In the genomic region with DNA sequence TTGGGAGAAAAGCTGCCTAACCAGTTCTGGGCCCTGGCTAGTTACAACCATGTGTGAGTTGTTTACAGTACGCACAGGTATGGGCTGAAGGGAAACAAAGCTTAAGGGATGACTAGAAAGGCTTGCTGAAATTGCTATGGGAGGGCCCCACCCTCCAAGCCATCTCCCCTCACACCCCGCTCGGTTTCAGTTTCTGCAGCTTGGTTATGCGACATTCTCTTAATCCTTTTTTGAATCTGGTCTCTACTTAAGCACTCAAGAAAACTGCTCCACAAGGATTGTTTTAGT, we compare ENCODE assay signal across 9 cellular contexts. TPM values are rescaled to one million over a fixed set of nuclear protein-coding genes. Genes with fewer than 3 reads are reported as not detected.
A peak's percentile ranks its signal among the peaks of the same experiment; 100 is the strongest.
DNase-seq lines count a peak whose midpoint lies in the region; ATAC-seq, FAIRE-seq and TF ChIP-seq lines count a peak whose summit lies in the region.
"Had no signal": no experiment of that assay in that cellular context is flagged by ENCODE, and none has a peak within 500 bp of the region (broad histone marks: within the 10 kb centered on the region; RNA-seq: fewer than 3 reads in every experiment).

No MANE protein-coding gene starts in this region.

- H3K27ac Mint-ChIP-seq in activated naive CD8-positive, alpha-beta T cell treated with anti-CD3 and anti-CD28 coated beads, Interleukin-2, amount 50 U/mL, for 24 hours, result no peak overlapping the region
- H3K27ac Mint-ChIP-seq in activated CD4-positive, alpha-beta memory T cell treated with anti-CD3 and anti-CD28 coated beads, Interleukin-2, amount 10 ng/mL, durations not matched to agents 7 days and 5 days, result no peak overlapping the region

- H3K4me3 Mint-ChIP-seq in activated naive CD8-positive, alpha-beta T cell treated with anti-CD3 and anti-CD28 coated beads, Interleukin-2, amount 50 U/mL, for 24 hours, result no peak overlapping the region
- H3K4me3 Mint-ChIP-seq in activated CD4-positive, alpha-beta memory T cell treated with anti-CD3 and anti-CD28 coated beads, Interleukin-2, amount 10 ng/mL, durations not matched to agents 7 days and 5 days, result no peak overlapping the region

- TF ChIP-seq EP300 in Ishikawa (IDR thresholded peaks at IDR 0.05; ENCODE audit: borderline replicate concordance) (peak; percentile 55; the same call in 1 of the 2 replicates), suprapubic skin (IDR thresholded peaks at IDR 0.05) (no peak)

- TF ChIP-seq RAD21 in Ishikawa (IDR thresholded peaks at IDR 0.05; ENCODE audit: low read depth), result peak; percentile 11; the same call in 1 of the 2 replicates

- TF ChIP-seq POLR2A in suprapubic skin (IDR thresholded peaks at IDR 0.05) (no peak), GM12891 (IDR thresholded peaks at IDR 0.05; ENCODE audit: low read depth, low read length) (no peak)

- H3K4me3 ChIP-seq in iPS-15b (ENCODE audit: low read depth, low read length) (peak overlapping the region; percentile 18), suprapubic skin (peak overlapping the region; percentile 26)

- POLR2A ChIA-PET in activated CD4-positive, alpha-beta memory T cell treated with anti-CD3 and anti-CD28 coated beads, Interleukin-2, amount 10 ng/mL, durations not matched to agents 7 days and 5 days (lab: Charles Lee), result no interaction called here

- H3K9me3 Mint-ChIP-seq in activated naive CD8-positive, alpha-beta T cell treated with anti-CD3 and anti-CD28 coated beads, Interleukin-2, amount 50 U/mL, for 24 hours, result no peaks in the 10 kb centered on the region
- H3K9me3 Mint-ChIP-seq in activated CD4-positive, alpha-beta memory T cell treated with anti-CD3 and anti-CD28 coated beads, Interleukin-2, amount 10 ng/mL, durations not matched to agents 7 days and 5 days, result no peaks in the 10 kb centered on the region

- no peaks in the 10 kb centered on the region for H3K27me3 ChIP-seq in iPS-15b (ENCODE audit: control insufficient read depth, insufficient read depth, low read length)
- H3K27me3 ChIP-seq in suprapubic skin, result no peaks in the 10 kb centered on the region

- FAIRE-seq in GM12891 (lab: Jason Lieb, UNC), result no peak

- H3K27ac ChIP-seq in VCaP (peak overlapping the region; percentile 98), suprapubic skin (peak overlapping the region; percentile 83)

- H3K9ac ChIP-seq in iPS-15b (ENCODE audit: low read depth, low read length), result no peak overlapping the region

- WGBS in suprapubic skin, result 33% methylated on average over 4 of the region's 4 CpGs

- H3K36me3 ChIP-seq in iPS-15b (ENCODE audit: control insufficient read depth, insufficient read depth, low read length) (no peaks in the 10 kb centered on the region), suprapubic skin (no peaks in the 10 kb centered on the region)

- no peaks in the 10 kb centered on the region for H3K9me3 ChIP-seq in iPS-15b (ENCODE audit: control insufficient read depth, insufficient read depth, low read length)
- no peaks in the 10 kb centered on the region for H3K9me3 ChIP-seq in suprapubic skin

- no peaks in the 10 kb centered on the region for H3K36me3 Mint-ChIP-seq in activated naive CD8-positive, alpha-beta T cell treated with anti-CD3 and anti-CD28 coated beads, Interleukin-2, amount 50 U/mL, for 24 hours (ENCODE audit: low read depth)
- no peaks in the 10 kb centered on the region for H3K36me3 Mint-ChIP-seq in activated CD4-positive, alpha-beta memory T cell treated with anti-CD3 and anti-CD28 coated beads, Interleukin-2, amount 10 ng/mL, durations not matched to agents 7 days and 5 days (ENCODE audit: low read depth)

- no peak for TF ChIP-seq CTCF in VCaP (conservative IDR thresholded peaks at IDR 0.05)
- TF ChIP-seq CTCF in suprapubic skin (IDR thresholded peaks at IDR 0.05), result no peak

- ATAC-seq in activated naive CD8-positive, alpha-beta T cell treated with anti-CD3 and anti-CD28 coated beads, Interleukin-2, amount 50 U/mL, for 24 hours, result no peak
- no peak for ATAC-seq in stimulated activated naive CD8-positive, alpha-beta T cell treated with anti-CD3 and anti-CD28 coated beads, Interleukin-15, Interleukin-2, amounts not matched to agents 100 U/mL and 50 U/mL, for 24 hours

- CTCF ChIA-PET in activated CD4-positive, alpha-beta memory T cell treated with anti-CD3 and anti-CD28 coated beads, Interleukin-2, amount 10 ng/mL, durations not matched to agents 7 days and 5 days (lab: Charles Lee), result no interaction called here

- DNase-seq in suprapubic skin (ENCODE audit: low spot score in 2 of 2) (no peak), GM12891 (ENCODE audit: insufficient read length, low spot score) (no peak)
- no peak for DNase-seq in activated naive CD8-positive, alpha-beta T cell treated with anti-CD3 and anti-CD28 coated beads, Interleukin-2, amount 50 U/mL, for 24 hours
- no peak for DNase-seq in activated CD4-positive, alpha-beta memory T cell treated with anti-CD3 and anti-CD28 coated beads, Interleukin-2, amount 10 ng/mL, durations not matched to agents 7 days and 5 days
- DNase-seq in stimulated activated naive CD8-positive, alpha-beta T cell treated with anti-CD3 and anti-CD28 coated beads, Interleukin-15, Interleukin-2, amounts not matched to agents 100 U/mL and 50 U/mL, for 24 hours, result no peak
- DNase-seq: OCI-M1 had no signal

- peaks cover 4% of the 10 kb centered on the region for H3K27me3 Mint-ChIP-seq in activated naive CD8-positive, alpha-beta T cell treated with anti-CD3 and anti-CD28 coated beads, Interleukin-2, amount 50 U/mL, for 24 hours
- H3K27me3 Mint-ChIP-seq in activated CD4-positive, alpha-beta memory T cell treated with anti-CD3 and anti-CD28 coated beads, Interleukin-2, amount 10 ng/mL, durations not matched to agents 7 days and 5 days, result no peaks in the 10 kb centered on the region

- H3K4me1 Mint-ChIP-seq in activated naive CD8-positive, alpha-beta T cell treated with anti-CD3 and anti-CD28 coated beads, Interleukin-2, amount 50 U/mL, for 24 hours, result no peaks in the 10 kb centered on the region
- H3K4me1 Mint-ChIP-seq in activated CD4-positive, alpha-beta memory T cell treated with anti-CD3 and anti-CD28 coated beads, Interleukin-2, amount 10 ng/mL, durations not matched to agents 7 days and 5 days, result no peaks in the 10 kb centered on the region

- H3K4me1 ChIP-seq in iPS-15b (ENCODE audit: control insufficient read depth, insufficient read depth, low read length) (peaks cover 52% of the 10 kb centered on the region), suprapubic skin (peaks cover 43% of the 10 kb centered on the region)

TF ChIP-seq in Ishikawa, 13 proteins besides CTCF, POLR2A, EP300 and RAD21 (continues in another document):
- TF ChIP-seq, protein P1, sequence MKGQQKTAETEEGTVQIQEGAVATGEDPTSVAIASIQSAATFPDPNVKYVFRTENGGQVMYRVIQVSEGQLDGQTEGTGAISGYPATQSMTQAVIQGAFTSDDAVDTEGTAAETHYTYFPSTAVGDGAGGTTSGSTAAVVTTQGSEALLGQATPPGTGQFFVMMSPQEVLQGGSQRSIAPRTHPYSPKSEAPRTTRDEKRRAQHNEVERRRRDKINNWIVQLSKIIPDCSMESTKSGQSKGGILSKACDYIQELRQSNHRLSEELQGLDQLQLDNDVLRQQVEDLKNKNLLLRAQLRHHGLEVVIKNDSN (IDR thresholded peaks at IDR 0.05), result peak; percentile 13; the same call in 1 of the 2 replicates

TF ChIP-seq in GM12891, 5 proteins besides CTCF, POLR2A, EP300 and RAD21:
- TF ChIP-seq SPI1 (IDR thresholded peaks at IDR 0.05; ENCODE audit: low read depth, low read length) (no peak), PAX5 (IDR thresholded peaks at IDR 0.05; ENCODE audit: insufficient read depth, low read length, severe bottlenecking) (no peak), POLR2AphosphoS5 (IDR thresholded peaks at IDR 0.05; ENCODE audit: low read depth, low read length) (no peak), POU2F2 (IDR thresholded peaks at IDR 0.05; ENCODE audit: low read depth, low read length) (no peak), TAF1 (IDR thresholded peaks at IDR 0.05; ENCODE audit: low read depth, low read length) (no peak)

RNA-seq across cellular contexts. Expression of a gene that starts 43.1 kb away (rescaled TPM):
- 10 to 100 TPM; 14.4 to 34.6 (median 22.0) TPM for total RNA-seq in suprapubic skin
- polyA plus RNA-seq in GM12891 (2012; ENCODE audit: low read depth, missing spikeins), result 0.05 TPM
- total RNA-seq in activated CD4-positive, alpha-beta memory T cell treated with anti-CD3 and anti-CD28 coated beads, Interleukin-2, amount 10 ng/mL, durations not matched to agents 7 days and 5 days, result under 1 TPM; 0.18 to 0.23 TPM

Comparison
In these comparisons a context has a peak if more than half of its experiments do, and no peak if none do; other contexts are left out.
1. RNA of a gene that starts 43.1 kb away (total RNA-seq): 14.4 to 34.6 TPM in suprapubic skin; 0.18 to 0.23 TPM in activated CD4-positive, alpha-beta memory T cell treated with anti-CD3 and anti-CD28 coated beads, Interleukin-2, amount 10 ng/mL, durations not matched to agents 7 days and 5 days; every median in the first group is over 10 times any median in the second.